In the genomic region with DNA sequence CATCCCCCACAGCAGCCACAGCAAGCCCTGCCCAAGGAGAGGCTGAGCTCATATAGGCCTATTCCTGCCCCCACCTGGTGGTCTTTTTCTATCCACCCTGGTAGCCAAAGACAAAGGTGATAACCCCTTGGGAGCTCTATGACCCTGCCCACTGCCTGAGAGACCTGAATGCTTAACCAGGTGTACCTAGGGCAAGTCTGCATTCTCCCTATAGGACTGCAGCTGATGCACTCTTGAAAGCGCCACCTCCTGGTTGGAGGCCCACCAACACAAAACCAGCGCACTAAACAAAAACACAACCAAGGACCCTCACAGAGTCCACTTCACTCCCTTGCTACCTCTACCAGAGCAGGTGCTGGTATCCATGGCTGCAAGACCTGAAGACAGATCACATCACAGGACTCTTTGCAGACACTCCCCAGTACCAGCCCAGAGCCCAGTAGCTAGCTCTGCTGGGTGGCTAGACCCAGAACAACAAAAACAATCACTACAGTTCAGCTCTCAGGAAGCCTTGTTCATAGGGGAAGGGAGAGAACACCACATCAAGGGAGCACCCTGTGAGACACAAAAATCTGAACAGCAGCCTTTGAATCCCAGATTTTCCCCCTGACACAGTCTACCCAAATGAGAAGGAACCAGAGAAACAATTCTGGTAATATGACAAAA, we compare ENCODE assay signal across 8 cellular contexts.
DNase-seq lines count a peak whose midpoint lies in the region; ATAC-seq, FAIRE-seq and TF ChIP-seq lines count a peak whose summit lies in the region.
"Not testable (repeated sequence)": the region's sequence is repeated elsewhere in the genome, so short reads cannot be mapped to it uniquely, and the experiment has no call there.

No MANE protein-coding gene starts in this region.

- H3K79me1 ChIP-seq in mesendoderm (ENCODE audit: low read length) = not testable (repeated sequence)

- H3K23ac ChIP-seq in mesendoderm (ENCODE audit: low read length) = not testable (repeated sequence)

- TF ChIP-seq POLR2A in NB4 (IDR thresholded peaks at IDR 0.05; ENCODE audit: extremely low read depth, insufficient read length); K562 (conservative IDR thresholded peaks at IDR 0.05): not testable (repeated sequence)

- not testable (repeated sequence) for H3K36me3 Mint-ChIP-seq in activated CD8-positive, alpha-beta T cell treated with anti-CD3 and anti-CD28 coated beads for 36 hours (ENCODE audit: low read depth)

- H3K56ac ChIP-seq in mesendoderm (ENCODE audit: low read length) = peak overlapping the region; percentile 76

- 0% methylated on average over 2 of the region's 2 CpGs for WGBS in K562 (ENCODE audit: insufficient coverage, low coverage, missing lambda C conversion rate)
- no CpG with 5 or more reads among the region's 2 CpGs for WGBS in mesendoderm (ENCODE audit: extremely low coverage, insufficient coverage, low lambda C conversion rate)

- DNase-seq in GM20000 (ENCODE audit: low spot score) = not testable (repeated sequence)
- DNase-seq in NB4 (ENCODE audit: low read depth) = peak; percentile 39
- DNase-seq in activated CD8-positive, alpha-beta T cell treated with anti-CD3 and anti-CD28 coated beads for 36 hours = peak; percentile 43
- peak in 1 of 4 experiments; percentile 8 for DNase-seq in K562 (ENCODE audit: extremely low read depth in 1 of 4, low spot score in 3 of 4)
- DNase-seq in mesendoderm = peak; percentile 88

- H2BK15ac ChIP-seq in mesendoderm (replicated peaks; ENCODE audit: low read depth) = not testable (repeated sequence)

- H3K4me3 Mint-ChIP-seq in activated CD8-positive, alpha-beta T cell treated with anti-CD3 and anti-CD28 coated beads for 36 hours = not testable (repeated sequence)

- not testable (repeated sequence) for H3K9me1 ChIP-seq in K562 (ENCODE audit: control insufficient read depth, insufficient read depth, low read length)

- H3K18ac ChIP-seq in mesendoderm (ENCODE audit: low read length) = not testable (repeated sequence)

- not testable (repeated sequence) for H3K27me3 ChIP-seq in DOHH2 (ENCODE audit: control insufficient read depth, low read length); SU-DHL-6 (ENCODE audit: low read length); K562 (ENCODE audit: control insufficient read depth in 2 of 2, insufficient read depth in 2 of 2, low read length in 2 of 2); mesendoderm (ENCODE audit: insufficient read depth, low read length, poor library complexity)

- H3K9me3 Mint-ChIP-seq in activated CD8-positive, alpha-beta T cell treated with anti-CD3 and anti-CD28 coated beads for 36 hours = not testable (repeated sequence)

- H3K9ac ChIP-seq in SU-DHL-6 (ENCODE audit: low read length); K562 (ENCODE audit: insufficient read depth in 1 of 2, low read depth in 2 of 2, low read length in 2 of 2); mesendoderm (ENCODE audit: low read length): not testable (repeated sequence)

- FAIRE-seq in K562 (lab: Jason Lieb, UNC) = not testable (repeated sequence)

- 0 out of 2 replicates have a peak overlapping the region, but pooled peaks have one; percentile 9 for H3K4me3 ChIP-seq in DOHH2 (ENCODE audit: low read length)
- H3K4me3 ChIP-seq in NB4 (ENCODE audit: low read depth, low read length); SU-DHL-6 (ENCODE audit: insufficient read depth, low read length, poor library complexity, severe bottlenecking); K562; mesendoderm (ENCODE audit: low read length): not testable (repeated sequence)

- intact Hi-C loops in activated CD8-positive, alpha-beta T cell treated with anti-CD3 and anti-CD28 coated beads for 36 hours (cut with micrococcal nuclease); K562 (cut with micrococcal nuclease): not testable (repeated sequence)

- not testable (repeated sequence) for H4K8ac ChIP-seq in mesendoderm (ENCODE audit: low read depth, low read length)

- TF ChIP-seq RAD21 in K562 (CRISPR knock-in tag; conservative IDR thresholded peaks at IDR 0.05 in 1 of 2, IDR thresholded peaks at IDR 0.05 in 1 of 2) = not testable (repeated sequence)

- CTCF ChIA-PET in activated CD8-positive, alpha-beta T cell treated with anti-CD3 and anti-CD28 coated beads for 36 hours (lab: Charles Lee) = interaction anchor here (0.8 to 2.0 kb wide), 9 partner anchors 8 to 41 kb away, joined by 3 to 8 read pairs (median 3); no protein-coding TSS in a partner anchor
- CTCF ChIA-PET in K562 (lab: Yijun Ruan, JAX; ENCODE audit: low intra/inter-chr PET ratio) = not testable (repeated sequence)

- peak; percentile 39 for ATAC-seq in activated CD8-positive, alpha-beta T cell treated with anti-CD3 and anti-CD28 coated beads for 36 hours
- ATAC-seq in K562 = not testable (repeated sequence)

- H3F3A ChIP-seq in DOHH2 (ENCODE audit: control insufficient read depth, insufficient read depth) (peaks cover 17% of the 10 kb centered on the region), SU-DHL-6 (ENCODE audit: insufficient read depth) (peaks cover 17% of the 10 kb centered on the region)

- BruUV-seq in K562 (replicated peaks; lab: Mats Ljungman, UMichigan) = not testable (repeated sequence)

- peak overlapping the region; percentile 34 for H3K4me2 ChIP-seq in DOHH2 (ENCODE audit: low read length)
- not testable (repeated sequence) for H3K4me2 ChIP-seq in SU-DHL-6 (ENCODE audit: low read depth, low read length, poor library complexity, severe bottlenecking); K562 (ENCODE audit: insufficient read depth, low read length); mesendoderm (ENCODE audit: low read length)

- not testable (repeated sequence) for H2BK5ac ChIP-seq in mesendoderm (ENCODE audit: low read length)

- H3K4me1 Mint-ChIP-seq in activated CD8-positive, alpha-beta T cell treated with anti-CD3 and anti-CD28 coated beads for 36 hours (ENCODE audit: low read depth) = peaks cover 34% of the 10 kb centered on the region

- peak; percentile 41 for TF ChIP-seq CTCF in 22Rv1 (IDR thresholded peaks at IDR 0.05)
- TF ChIP-seq CTCF in DOHH2 (IDR thresholded peaks at IDR 0.05; ENCODE audit: low read depth, low read length, poor library complexity, severe bottlenecking) = peak; percentile 73
- TF ChIP-seq CTCF in GM20000 (IDR thresholded peaks at IDR 0.05; ENCODE audit: extremely low read depth, missing control alignments) = peak; percentile 31
- peak; percentile 37 for TF ChIP-seq CTCF in NB4 (IDR thresholded peaks at IDR 0.05; ENCODE audit: low read depth, low read length)
- peak; percentile 84 for TF ChIP-seq CTCF in SU-DHL-6 (IDR thresholded peaks at IDR 0.05; ENCODE audit: insufficient read depth, low read length, poor library complexity, severe bottlenecking)
- TF ChIP-seq CTCF in activated CD8-positive, alpha-beta T cell treated with anti-CD3 and anti-CD28 coated beads for 36 hours (IDR thresholded peaks at IDR 0.05) = peak; percentile 21
- 0 out of 6 replicates have a peak, but pooled peaks have one; percentile 14 to 24 (median 18) for TF ChIP-seq CTCF in K562 (IDR thresholded peaks at IDR 0.05 in 2 of 3, conservative IDR thresholded peaks at IDR 0.05 in 1 of 3; ENCODE audit: insufficient read depth in 2 of 3, low read depth in 1 of 3, low read length in 3 of 3)

- H2AFZ ChIP-seq in SU-DHL-6 (ENCODE audit: low read depth, low read length, severe bottlenecking) = peak overlapping the region; percentile 10
- not testable (repeated sequence) for H2AFZ ChIP-seq in K562 (ENCODE audit: low read depth, low read length)

- H4K5ac ChIP-seq in mesendoderm (ENCODE audit: low read length) = not testable (repeated sequence)

- not testable (repeated sequence) for H2BK120ac ChIP-seq in mesendoderm (ENCODE audit: low read depth, low read length)

- H3K4me1 ChIP-seq in DOHH2 (ENCODE audit: control insufficient read depth, low read length) = peaks cover 79% of the 10 kb centered on the region
- not testable (repeated sequence) for H3K4me1 ChIP-seq in K562 (replicated peaks in 1 of 2; ENCODE audit: control insufficient read depth in 2 of 2, insufficient read depth in 2 of 2, low read length in 2 of 2); mesendoderm (ENCODE audit: control insufficient read depth, low read depth, low read length)

- H3K9me2 ChIP-seq in DOHH2 (replicated peaks; ENCODE audit: control insufficient read depth, low read length); SU-DHL-6 (replicated peaks; ENCODE audit: insufficient read depth, low read length): not testable (repeated sequence)

- H3K27me3 Mint-ChIP-seq in activated CD8-positive, alpha-beta T cell treated with anti-CD3 and anti-CD28 coated beads for 36 hours = not testable (repeated sequence)

- not testable (repeated sequence) for H4K20me1 ChIP-seq in DOHH2 (ENCODE audit: control insufficient read depth, insufficient read depth, low read depth, low read length); SU-DHL-6 (ENCODE audit: low read depth, low read length); K562 (replicated peaks; ENCODE audit: control insufficient read depth, insufficient read depth, low read length)

- not testable (repeated sequence) for H3K27ac Mint-ChIP-seq in activated CD8-positive, alpha-beta T cell treated with anti-CD3 and anti-CD28 coated beads for 36 hours

- not testable (repeated sequence) for H3K27ac ChIP-seq in 22Rv1; SU-DHL-6 (ENCODE audit: low read depth, low read length); K562 (ENCODE audit: extremely low read depth, low read depth, low read length); mesendoderm (ENCODE audit: low read depth, low read length)
- H3K27ac ChIP-seq in DOHH2 (ENCODE audit: low read depth, low read length) = 0 out of 2 replicates have a peak overlapping the region, but pooled peaks have one; percentile 21

- not testable (repeated sequence) for H3K36me3 ChIP-seq in DOHH2 (ENCODE audit: control insufficient read depth, low read length); SU-DHL-6 (ENCODE audit: low read length); K562 (ENCODE audit: control insufficient read depth, insufficient read depth, low read length); mesendoderm (ENCODE audit: control insufficient read depth, insufficient read depth, low read length)

- in situ Hi-C loops in K562 (cut with MboI) = not testable (repeated sequence)

- TF ChIP-seq EP300 in K562 (IDR thresholded peaks at IDR 0.05; ENCODE audit: low read length) = not testable (repeated sequence)

- not testable (repeated sequence) for H3K9me3 ChIP-seq in DOHH2 (ENCODE audit: control insufficient read depth, insufficient read depth, low read length); SU-DHL-6 (ENCODE audit: insufficient read depth, low read length); K562 (replicated peaks; ENCODE audit: control insufficient read depth, insufficient read depth, low read depth, low read length)

- POLR2A ChIA-PET in activated CD8-positive, alpha-beta T cell treated with anti-CD3 and anti-CD28 coated beads for 36 hours (lab: Charles Lee) = interaction anchor here (1.0 to 1.4 kb wide), 2 partner anchors 12 to 54 kb away, joined by 3 read pairs; no protein-coding TSS in a partner anchor
- POLR2A ChIA-PET in K562 (lab: Yijun Ruan, JAX) = interaction anchor here (0.6 kb wide), 1 partner anchor 133 kb away, joined by 3 read pairs; no protein-coding TSS in a partner anchor

- H2AK5ac ChIP-seq in mesendoderm (ENCODE audit: low read length) = not testable (repeated sequence)

- not testable (repeated sequence) for H3K79me2 ChIP-seq in DOHH2 (ENCODE audit: control insufficient read depth, low read length); SU-DHL-6 (ENCODE audit: insufficient read depth, low read length); K562 (ENCODE audit: control insufficient read depth, insufficient read depth, low read length); mesendoderm (ENCODE audit: control insufficient read depth, insufficient read depth, low read length)

- not testable (repeated sequence) for H3K4ac ChIP-seq in mesendoderm (ENCODE audit: low read depth, low read length)

Comparison
In these comparisons a context has a peak if more than half of its experiments do, and no peak if none do; other contexts are left out.
1. CTCF ChIP-seq: peak in every context shown above with its lines; median percentile 84 in SU-DHL-6; 73 in DOHH2; 41 in 22Rv1; 37 in NB4; 31 in GM20000; 21 in activated CD8-positive, alpha-beta T cell treated with anti-CD3 and anti-CD28 coated beads for 36 hours; 18 in K562.